ENCODE assay signal across 1 cellular context in genomic region chr16:54875443-54875842, GRCh38.
TF ChIP-seq lines count a peak whose summit lies in the region.

No MANE protein-coding gene starts in this region.

TF ChIP-seq in H1, 55 proteins besides CTCF, POLR2A, EP300 and RAD21 (continued from another document):
- TF ChIP-seq YY1 (IDR thresholded peaks at IDR 0.05; ENCODE audit: low read depth, low read length) (no peak), BCL11A (IDR thresholded peaks at IDR 0.05; ENCODE audit: low read depth in 2 of 2, low read length in 2 of 2) (no peak), CREB1 (IDR thresholded peaks at IDR 0.05) (no peak)
